Comparison of ENCODE assay signal across 12 cellular contexts in genomic region chr1:176717052-176717754, GRCh38.
DNase-seq lines count a peak whose midpoint lies in the region; ATAC-seq and TF ChIP-seq lines count a peak whose summit lies in the region.
"Had no signal": no experiment of that assay in that cellular context is flagged by ENCODE, and none has a peak within 500 bp of the region (broad histone marks: within the 10 kb centered on the region; RNA-seq: fewer than 3 reads in every experiment).

No MANE protein-coding gene starts in this region.

- no peak for TF ChIP-seq POLR2A in sigmoid colon (IDR thresholded peaks at IDR 0.05)

- no peaks in the 10 kb centered on the region for H4K20me1 ChIP-seq in SK-N-SH (ENCODE audit: insufficient read depth)

- intact Hi-C loops in sigmoid colon (cut with DNase I): no loop called here

- CTCF ChIA-PET in SK-N-SH (lab: Yijun Ruan, JAX): interaction anchor here (0.6 to 1.7 kb wide), 4 partner anchors 11 to 158 kb away, joined by 3 to 5 read pairs (median 4); no protein-coding TSS in a partner anchor

- peak; percentile 23; the same call in 1 of the 2 replicates for TF ChIP-seq RAD21 in SK-N-SH (IDR thresholded peaks at IDR 0.05; ENCODE audit: low read length)

- H3K9ac ChIP-seq in SK-N-SH: no peak overlapping the region

- TF ChIP-seq EP300 in SK-N-SH (IDR thresholded peaks at IDR 0.05; ENCODE audit: borderline replicate concordance in 1 of 2, low read depth in 1 of 2, low read length in 1 of 2) (no peak), sigmoid colon (IDR thresholded peaks at IDR 0.05) (no peak)

- H3F3A ChIP-seq in SK-N-SH (replicated peaks; ENCODE audit: insufficient read depth): no peaks in the 10 kb centered on the region

- no peak for TF ChIP-seq CTCF in SK-N-SH (IDR thresholded peaks at IDR 0.05)
- peak; percentile 10 for TF ChIP-seq CTCF in epithelial cell of proximal tubule (conservative IDR thresholded peaks at IDR 0.05; ENCODE audit: low read depth, low read length)
- no peak for TF ChIP-seq CTCF in sigmoid colon (IDR thresholded peaks at IDR 0.05)

- no peaks in the 10 kb centered on the region for H3K9me3 ChIP-seq in SK-N-SH
- H3K9me3 ChIP-seq in sigmoid colon: no peaks in the 10 kb centered on the region
- H3K9me3 ChIP-seq: thoracic aorta had no signal

- DNase-seq in SK-N-SH (peak; percentile 7), NCI-H524 (lab: John Stamatoyannopoulos, UW) (peak; percentile 93 to 97), epithelial cell of proximal tubule (ENCODE audit: low read depth) (no peak), sigmoid colon (no peak), NCI-H187 (lab: John Stamatoyannopoulos, UW) (no peak)
- DNase-seq in activated CD8-positive, alpha-beta memory T cell treated with anti-CD3 and anti-CD28 coated beads for 24 hours: no peak
- DNase-seq: activated effector memory CD4-positive, alpha-beta T cell treated with Interleukin-2 at 50 U/mL for 16 hours; DMS79 treated with DMSO at 0.1 percent for 48 hours; NCI-H69 had no signal

- no peak overlapping the region for H3K4me2 ChIP-seq in SK-N-SH

- WGBS in SK-N-SH (ENCODE audit: low lambda C conversion rate): 57% methylated on average over 2 of the region's 2 CpGs
- WGBS in sigmoid colon, 2 donors: 86 to 92% methylated on average over 2 of the region's 2 CpGs

- H3K9me2 ChIP-seq in SK-N-SH: no peaks in the 10 kb centered on the region

- H3K4me3 ChIP-seq in SK-N-SH (ENCODE audit: low read depth in 2 of 2, low read length in 1 of 2) (no peak overlapping the region), epithelial cell of proximal tubule (ENCODE audit: low read depth, low read length) (no peak overlapping the region), sigmoid colon (no peak overlapping the region)
- H3K4me3 ChIP-seq: thoracic aorta had no signal

- H3K27ac ChIP-seq in SK-N-SH (ENCODE audit: low read depth in 2 of 2, low read length in 1 of 2) (peak overlapping the region in 1 of 2 experiments; percentile 7; a peak in 1 of 4 replicates), sigmoid colon (peak overlapping the region in 3 of 4 donors; percentile 16 to 57 (median 17))
- H3K27ac ChIP-seq: thoracic aorta had no signal

- POLR2A ChIA-PET in SK-N-SH (lab: Yijun Ruan, JAX): no interaction called here

- H3K79me2 ChIP-seq in SK-N-SH (ENCODE audit: insufficient read depth): no peaks in the 10 kb centered on the region

- H3K36me3 ChIP-seq in SK-N-SH (replicated peaks in 1 of 2; ENCODE audit: control insufficient read depth in 1 of 2, insufficient read depth in 2 of 2, low read length in 1 of 2) (no peaks in the 10 kb centered on the region), sigmoid colon (no peaks in the 10 kb centered on the region)
- H3K36me3 ChIP-seq: thoracic aorta had no signal

- H3K4me1 ChIP-seq in SK-N-SH (ENCODE audit: control insufficient read depth in 1 of 2, insufficient read depth in 2 of 2, low read depth in 1 of 2, low read length in 1 of 2) (peaks cover 0 to 3% of the 10 kb centered on the region in 2 experiments; a peak in 1 of 4 replicates), sigmoid colon (peaks cover 0 to 12% (median 11%) of the 10 kb centered on the region in 4 donors)

- H3K27me3 ChIP-seq in SK-N-SH (ENCODE audit: insufficient read depth) (no peaks in the 10 kb centered on the region), sigmoid colon (no peaks in the 10 kb centered on the region)

- no peak overlapping the region for H2AFZ ChIP-seq in SK-N-SH (ENCODE audit: low read depth)

- ATAC-seq in SK-N-SH treated with all-trans-retinoic acid at 6 μM for 48 hours (no peak), GM21786 (IDR thresholded peaks at IDR 0.05; ENCODE audit: unreplicated experiment) (no peak)

TF ChIP-seq in SK-N-SH, 30 proteins besides CTCF, POLR2A, EP300 and RAD21:
- TF ChIP-seq TAF1 (IDR thresholded peaks at IDR 0.05; ENCODE audit: borderline replicate concordance, low read depth, low read length) (no peak), POLR2AphosphoS5 (IDR thresholded peaks at IDR 0.05; ENCODE audit: low read depth, low read length) (no peak)

TF ChIP-seq in SK-N-SH treated with all-trans-retinoic acid at 6 μM for 48 hours, 23 proteins besides CTCF, POLR2A, EP300 and RAD21:
- TF ChIP-seq ZNF70 (CRISPR knock-in tag; IDR thresholded peaks at IDR 0.05): no peak

Comparison
In these comparisons a context has a peak if more than half of its experiments do, and no peak if none do; other contexts are left out.
1. DNase-seq: peak in SK-N-SH (single experiment) and NCI-H524 (2 of 2); none in epithelial cell of proximal tubule (single experiment), sigmoid colon (single experiment), NCI-H187 (0 of 2) and activated CD8-positive, alpha-beta memory T cell treated with anti-CD3 and anti-CD28 coated beads for 24 hours (single experiment).